Comparison of ENCODE assay signal across 8 cellular contexts in genomic region chr3:71109241-71109976, GRCh38.
DNase-seq lines count a peak whose midpoint lies in the region; ATAC-seq and TF ChIP-seq lines count a peak whose summit lies in the region.

No MANE protein-coding gene starts in this region.

- H3K27me3 ChIP-seq in cardiac muscle cell (no peaks in the 10 kb centered on the region), upper lobe of right lung (no peaks in the 10 kb centered on the region)

- intact Hi-C loops in Right ventricle myocardium inferior (cut with DNase I) (no loop called here), upper lobe of right lung (cut with DNase I) (no loop called here)

- no peak overlapping the region for H3K4me3 ChIP-seq in cardiac muscle cell
- H3K4me3 ChIP-seq in upper lobe of right lung, result no peak overlapping the region

- H3K4me1 ChIP-seq in cardiac muscle cell (ENCODE audit: low read depth) (peaks cover 4% of the 10 kb centered on the region), upper lobe of right lung (peaks cover 35% of the 10 kb centered on the region)

- DNase-seq in cardiac muscle cell (ENCODE audit: low read depth in 1 of 2, low spot score in 1 of 2), result peak in 1 of 2 donors; percentile 73
- no peak for DNase-seq in Right ventricle myocardium inferior (ENCODE audit: missing footprints)
- peak; percentile 55 for DNase-seq in amniotic stem cell (lab: John Stamatoyannopoulos, UW)
- peak; percentile 48 for DNase-seq in kidney tubule cell (ENCODE audit: low spot score)
- no peak for DNase-seq in upper lobe of right lung
- DNase-seq in NK-92 treated with Interleukin-12 subunit alpha and Interleukin-12 subunit beta, amount 100 ng/mL, for 24 hours (lab: John Stamatoyannopoulos, UW), result no peak
- no peak for DNase-seq in mesenteric fat pad (ENCODE audit: low spot score)
- no peak for DNase-seq in NCI-H510A (lab: John Stamatoyannopoulos, UW)

- no peak for TF ChIP-seq CTCF in cardiac muscle cell (IDR thresholded peaks at IDR 0.05; ENCODE audit: low read depth, low read length)
- no peak for TF ChIP-seq CTCF in upper lobe of right lung (IDR thresholded peaks at IDR 0.05)

- ATAC-seq in Right ventricle myocardium inferior (no peak), upper lobe of right lung (no peak)

- peaks cover 19% of the 10 kb centered on the region for H3K36me3 ChIP-seq in cardiac muscle cell
- H3K36me3 ChIP-seq in upper lobe of right lung, result peaks cover 22% of the 10 kb centered on the region

- H3K9me3 ChIP-seq in cardiac muscle cell (ENCODE audit: low read depth) (no peaks in the 10 kb centered on the region), upper lobe of right lung (no peaks in the 10 kb centered on the region)

- H3K27ac ChIP-seq in cardiac muscle cell (peak overlapping the region; percentile 38), upper lobe of right lung (peak overlapping the region; percentile 17)

Comparison
In these comparisons a context has a peak if more than half of its experiments do, and no peak if none do; other contexts are left out.
1. DNase-seq: peak in amniotic stem cell (single experiment) and kidney tubule cell (single experiment); none in Right ventricle myocardium inferior (single experiment), upper lobe of right lung (single experiment), NK-92 treated with Interleukin-12 subunit alpha and Interleukin-12 subunit beta, amount 100 ng/mL, for 24 hours (single experiment), mesenteric fat pad (single experiment) and NCI-H510A (single experiment).